In genomic region chr9:94166237-94167054, GRCh38 we compare ENCODE assay signal across 8 cellular contexts.
A peak's percentile ranks its signal among the peaks of the same experiment; 100 is the strongest.
DNase-seq lines count a peak whose midpoint lies in the region; ATAC-seq, FAIRE-seq and TF ChIP-seq lines count a peak whose summit lies in the region.

No MANE protein-coding gene starts in this region.

- intact Hi-C loops in psoas muscle (cut with DNase I) = no loop called here

- no peaks in the 10 kb centered on the region for H3K9me3 Mint-ChIP-seq in T-helper 1 cell treated with Interleukin-12 subunit alpha and Interleukin-12 subunit beta and Interleukin-4 antibody, amounts not matched to agents 30 μg/mL and 1 μg/mL, for 36 hours

- peak; percentile 77 for FAIRE-seq in urothelium cell line (lab: Jason Lieb, UNC)

- H3K36me3 ChIP-seq in right atrium auricular region = peaks cover under 1% of the 10 kb centered on the region
- H3K36me3 ChIP-seq in psoas muscle (ENCODE audit: insufficient read depth in 1 of 2, low read depth in 1 of 2) = no peaks in the 10 kb centered on the region

- H3K4me3 ChIP-seq in right atrium auricular region (peak overlapping the region; percentile 86 to 92), psoas muscle (peak overlapping the region; percentile 96)

- no peaks in the 10 kb centered on the region for H3K27me3 ChIP-seq in right atrium auricular region
- no peaks in the 10 kb centered on the region for H3K27me3 ChIP-seq in psoas muscle (ENCODE audit: insufficient read depth in 3 of 3, low read length in 2 of 3)

- ATAC-seq in GM18498 (IDR thresholded peaks at IDR 0.05; ENCODE audit: unreplicated experiment) (peak; percentile 67), HG02885 (IDR thresholded peaks at IDR 0.05; ENCODE audit: poor library complexity, unreplicated experiment) (peak; percentile 66), psoas muscle (peak; percentile 77 to 85 (median 82))

- TF ChIP-seq CTCF in right atrium auricular region (IDR thresholded peaks at IDR 0.05) (no peak), psoas muscle (IDR thresholded peaks at IDR 0.05) (peak; percentile 14)

- H3K9me3 ChIP-seq in right atrium auricular region (no peaks in the 10 kb centered on the region), psoas muscle (no peaks in the 10 kb centered on the region)

- H3K27ac Mint-ChIP-seq in T-helper 1 cell treated with Interleukin-12 subunit alpha and Interleukin-12 subunit beta and Interleukin-4 antibody, amounts not matched to agents 30 μg/mL and 1 μg/mL, for 36 hours = peak overlapping the region; percentile 91

- peaks cover 38% of the 10 kb centered on the region for H3K4me1 Mint-ChIP-seq in T-helper 1 cell treated with Interleukin-12 subunit alpha and Interleukin-12 subunit beta and Interleukin-4 antibody, amounts not matched to agents 30 μg/mL and 1 μg/mL, for 36 hours (ENCODE audit: low read depth)

- peak overlapping the region; percentile 97 for H3K27ac ChIP-seq in angular gyrus (ENCODE audit: low read depth, low read length)
- H3K27ac ChIP-seq in right atrium auricular region = peak overlapping the region; percentile 99 to 100
- peak overlapping the region; percentile 100 for H3K27ac ChIP-seq in psoas muscle

- DNase-seq in NCI-H1694 (lab: John Stamatoyannopoulos, UW) (peak; percentile 95), right atrium auricular region (ENCODE audit: low spot score) (peak; percentile 99), psoas muscle (peak; percentile 97 to 99), urothelium cell line (ENCODE audit: low spot score) (peak; percentile 97)

- 0 to 1% (median 1%) methylated on average over 60 to 100 of the region's 100 CpGs for WGBS in psoas muscle, 3 donors

- H3K4me1 ChIP-seq in right atrium auricular region (peaks cover 0 to 38% of the 10 kb centered on the region in 2 donors), psoas muscle (peaks cover 35% of the 10 kb centered on the region)

- H3K36me3 Mint-ChIP-seq in T-helper 1 cell treated with Interleukin-12 subunit alpha and Interleukin-12 subunit beta and Interleukin-4 antibody, amounts not matched to agents 30 μg/mL and 1 μg/mL, for 36 hours (ENCODE audit: low read depth) = peaks cover 2% of the 10 kb centered on the region

- no peaks in the 10 kb centered on the region for H3K27me3 Mint-ChIP-seq in T-helper 1 cell treated with Interleukin-12 subunit alpha and Interleukin-12 subunit beta and Interleukin-4 antibody, amounts not matched to agents 30 μg/mL and 1 μg/mL, for 36 hours (ENCODE audit: low read depth)

- peak overlapping the region; percentile 90 for H3K4me3 Mint-ChIP-seq in T-helper 1 cell treated with Interleukin-12 subunit alpha and Interleukin-12 subunit beta and Interleukin-4 antibody, amounts not matched to agents 30 μg/mL and 1 μg/mL, for 36 hours

Comparison
In these comparisons a context has a peak if more than half of its experiments do, and no peak if none do; other contexts are left out.
1. Peak in every context shown above with its lines: DNase-seq, ATAC-seq, H3K4me3 ChIP-seq and H3K27ac ChIP-seq.